In genomic region chr6:157761331-157761921, GRCh38 we compare ENCODE assay signal across 8 cellular contexts.
DNase-seq lines count a peak whose midpoint lies in the region; ATAC-seq and TF ChIP-seq lines count a peak whose summit lies in the region.

No MANE protein-coding gene starts in this region.

- H3K36me3 Mint-ChIP-seq in Calu3 (ENCODE audit: insufficient read depth, unreplicated experiment) (peaks cover 39% of the 10 kb centered on the region), naive B cell (no peaks in the 10 kb centered on the region)
- H3K36me3 Mint-ChIP-seq in activated naive CD4-positive, alpha-beta T cell treated with anti-CD3 and anti-CD28 coated beads, Interleukin-2, amount 50 U/mL, for 24 hours = peaks cover 6% of the 10 kb centered on the region

- intact Hi-C loops in Calu3 (cut with micrococcal nuclease; ENCODE audit: unreplicated experiment) = loop anchor here (5.0 kb wide), 2 partner anchors 61 to 111 kb away; partner anchors contain the start of gene SNX9

- no TSS peak for BruUV-seq in Calu3 (replicated peaks; lab: Mats Ljungman, UMichigan)

- H3K9me3 Mint-ChIP-seq in Calu3 (ENCODE audit: low read depth, unreplicated experiment) (no peaks in the 10 kb centered on the region), naive B cell (peaks cover 0 to 2% (median 0%) of the 10 kb centered on the region in 7 donors)
- H3K9me3 Mint-ChIP-seq in activated naive CD4-positive, alpha-beta T cell treated with anti-CD3 and anti-CD28 coated beads, Interleukin-2, amount 50 U/mL, for 24 hours = peaks cover 4% of the 10 kb centered on the region

- peaks cover 63% of the 10 kb centered on the region for H3K4me1 Mint-ChIP-seq in Calu3 (ENCODE audit: low read depth, unreplicated experiment)
- peaks cover 89% of the 10 kb centered on the region for H3K4me1 Mint-ChIP-seq in activated naive CD4-positive, alpha-beta T cell treated with anti-CD3 and anti-CD28 coated beads, Interleukin-2, amount 50 U/mL, for 24 hours
- peaks cover 71 to 95% (median 88%) of the 10 kb centered on the region in 3 donors for H3K4me1 Mint-ChIP-seq in naive B cell

- peak overlapping the region; percentile 52 for H3K4me3 Mint-ChIP-seq in Calu3 (ENCODE audit: low read depth, unreplicated experiment)
- H3K4me3 Mint-ChIP-seq in activated naive CD4-positive, alpha-beta T cell treated with anti-CD3 and anti-CD28 coated beads, Interleukin-2, amount 50 U/mL, for 24 hours = peak overlapping the region; percentile 85
- H3K4me3 Mint-ChIP-seq in naive B cell = peak overlapping the region in 7 of 8 donors; percentile 53 to 93 (median 77)

- H3K27me3 Mint-ChIP-seq in Calu3 (ENCODE audit: unreplicated experiment) = no peaks in the 10 kb centered on the region
- H3K27me3 Mint-ChIP-seq in activated naive CD4-positive, alpha-beta T cell treated with anti-CD3 and anti-CD28 coated beads, Interleukin-2, amount 50 U/mL, for 24 hours = no peaks in the 10 kb centered on the region
- H3K27me3 Mint-ChIP-seq in naive B cell = no peaks in the 10 kb centered on the region

- CTCF ChIA-PET in Calu3 (lab: Charles Lee) = interaction anchor here (0.6 to 1.1 kb wide), 3 partner anchors 54 to 133 kb away, joined by 3 to 11 read pairs (median 9); no protein-coding TSS in a partner anchor

- peak; percentile 41 for ATAC-seq in GM21381 (IDR thresholded peaks at IDR 0.05; ENCODE audit: unreplicated experiment)
- no peak for ATAC-seq in naive B cell (ENCODE audit: low read depth in 2 of 2)

- TF ChIP-seq CTCF in Calu3 (IDR thresholded peaks at IDR 0.05; ENCODE audit: unreplicated experiment) = no peak

- H3K27ac Mint-ChIP-seq in Calu3 (ENCODE audit: unreplicated experiment) = peak overlapping the region; percentile 97
- peak overlapping the region; percentile 100 for H3K27ac Mint-ChIP-seq in activated naive CD4-positive, alpha-beta T cell treated with anti-CD3 and anti-CD28 coated beads, Interleukin-2, amount 50 U/mL, for 24 hours
- peak overlapping the region in 5 of 6 donors; percentile 54 to 96 (median 92) for H3K27ac Mint-ChIP-seq in naive B cell

- DNase-seq in Calu3 = no peak
- peak; percentile 21 for DNase-seq in HK-2 (ENCODE audit: unreplicated experiment)
- peak; percentile 47 for DNase-seq in naive B cell
- DNase-seq in NCI-H1048 (lab: John Stamatoyannopoulos, UW) = no peak
- DNase-seq in COLO829 (ENCODE audit: low spot score) = no peak
- DNase-seq in occipital lobe (lab: John Stamatoyannopoulos, UW) = no peak

Comparison
In these comparisons a context has a peak if more than half of its experiments do, and no peak if none do; other contexts are left out.
1. DNase-seq: peak in HK-2 (single experiment) and naive B cell (single experiment); none in Calu3 (single experiment), NCI-H1048 (single experiment), COLO829 (single experiment) and occipital lobe (single experiment).
2. Peak in every context shown above with its lines, with median percentiles within 50 percentile points of each other: H3K27ac Mint-ChIP-seq and H3K4me3 Mint-ChIP-seq.